In the genomic region with DNA sequence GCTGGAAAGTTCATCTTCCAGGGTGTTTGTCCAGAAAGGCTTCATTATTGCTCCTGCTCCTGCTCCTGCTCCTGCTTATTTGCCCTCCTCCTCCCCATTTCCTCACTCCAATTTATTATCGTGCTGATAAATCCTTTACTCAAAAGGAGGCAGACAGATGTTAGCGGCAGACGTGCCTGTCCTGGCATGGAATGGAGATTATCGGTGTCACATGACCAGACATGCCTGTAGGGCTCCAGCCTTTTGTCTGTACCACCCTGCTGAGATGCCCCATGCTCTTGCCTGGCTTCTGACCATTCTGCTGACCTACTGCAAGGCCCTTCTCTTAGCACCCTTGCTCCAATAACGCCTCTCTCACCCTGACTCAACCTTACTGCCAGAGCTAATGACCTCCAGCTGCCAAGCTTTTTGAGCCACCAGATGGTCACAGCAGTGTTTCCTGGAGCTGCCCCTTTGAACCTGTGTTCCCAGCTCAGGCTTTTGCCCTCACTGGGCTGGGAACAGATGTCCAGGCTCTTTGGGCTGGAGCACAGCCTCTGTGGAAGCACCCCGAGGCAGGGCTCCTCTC, we compare ENCODE assay signal across 29 cellular contexts. TPM values are rescaled to one million over a fixed set of nuclear protein-coding genes. Genes with fewer than 3 reads are reported as not detected.
"Had no signal": no experiment of that assay in that cellular context is flagged by ENCODE, and none has a peak within 500 bp of the region (broad histone marks: within the 10 kb centered on the region; RNA-seq: fewer than 3 reads in every experiment).

No MANE protein-coding gene starts in this region.

- DNase-seq: activated CD4-positive, alpha-beta memory T cell treated with anti-CD3 and anti-CD28 coated beads, Interleukin-2, amount 10 ng/mL, durations not matched to agents 7 days and 5 days; activated CD4-positive, alpha-beta T cell treated with anti-CD3 and anti-CD28 coated beads for 36 hours; activated CD4-positive, alpha-beta T cell treated with anti-CD3 and anti-CD28 coated beads, Interleukin-2, amount 50 U/mL, for 1 hour; activated CD8-positive, alpha-beta memory T cell treated with anti-CD3 and anti-CD28 coated beads, Interleukin-2, amount 50 U/mL, for 4 hours; activated gamma-delta T cell treated with Interleukin-2 at 50 U/mL for 16 hours; activated naive CD4-positive, alpha-beta T cell treated with anti-CD3 and anti-CD28 coated beads, Interleukin-2, amount 50 U/mL, for 16 hours; activated naive CD8-positive, alpha-beta T cell treated with anti-CD3 and anti-CD28 coated beads, Interleukin-2, amount 10 ng/mL, durations not matched to agents 7 days and 5 days; activated T-cell treated with anti-CD3 and anti-CD28 coated beads, Interleukin-2, amount 50 U/mL, for 72 hours; adrenal gland; cerebellar nuclear complex; KG1; NCI-H1048; NCI-H146; NCI-H1930; NCI-H2171; NCI-H226; NCI-H526; NCI-H774; NK-92 treated with Interleukin-12 subunit alpha and Interleukin-12 subunit beta, amount 100 ng/mL, for 24 hours; OCI-M1; Right ventricle myocardium superior; SJCRH30 had no signal

- ATAC-seq: activated CD4-positive, alpha-beta T cell treated with anti-CD3 and anti-CD28 coated beads for 36 hours; activated T-cell treated with anti-CD3 and anti-CD28 coated beads, Interleukin-2, amount 50 U/mL, for 72 hours; Panc1 had no signal

- H3K27ac ChIP-seq: adrenal gland, RWPE1, SJCRH30 had no signal

- H3K9me3 Mint-ChIP-seq: activated T-cell treated with anti-CD3 and anti-CD28 coated beads, Interleukin-2, amount 50 U/mL, for 72 hours had no signal

- H3K27me3 Mint-ChIP-seq: activated CD4-positive, alpha-beta memory T cell treated with anti-CD3 and anti-CD28 coated beads, Interleukin-2, amount 10 ng/mL, durations not matched to agents 7 days and 5 days; activated naive CD8-positive, alpha-beta T cell treated with anti-CD3 and anti-CD28 coated beads, Interleukin-2, amount 10 ng/mL, durations not matched to agents 7 days and 5 days had no signal

- H3K27me3 ChIP-seq: adrenal gland, SJCRH30 had no signal

- H3K27ac Mint-ChIP-seq: activated CD4-positive, alpha-beta memory T cell treated with anti-CD3 and anti-CD28 coated beads, Interleukin-2, amount 10 ng/mL, durations not matched to agents 7 days and 5 days; activated CD4-positive, alpha-beta T cell treated with anti-CD3 and anti-CD28 coated beads for 36 hours; activated naive CD8-positive, alpha-beta T cell treated with anti-CD3 and anti-CD28 coated beads, Interleukin-2, amount 10 ng/mL, durations not matched to agents 7 days and 5 days; activated T-cell treated with anti-CD3 and anti-CD28 coated beads, Interleukin-2, amount 50 U/mL, for 72 hours; activated T-helper 2 cell treated with anti-CD3 and anti-CD28 coated beads, Interferon-gamma antibody, Interleukin-2, Interleukin-4, amounts not matched to agents 10 μg/mL and 5 μg/mL and 100 μg/mL, durations not matched to agents 14 hours and 24 hours and 36 hours; T-helper 1 cell treated with Interleukin-12 subunit alpha and Interleukin-12 subunit beta and Interleukin-4 antibody, amounts not matched to agents 30 μg/mL and 1 μg/mL, for 36 hours had no signal

- H3K36me3 Mint-ChIP-seq: activated naive CD8-positive, alpha-beta T cell treated with anti-CD3 and anti-CD28 coated beads, Interleukin-2, amount 10 ng/mL, durations not matched to agents 7 days and 5 days had no signal

- H3K4me3 Mint-ChIP-seq: activated CD4-positive, alpha-beta memory T cell treated with anti-CD3 and anti-CD28 coated beads, Interleukin-2, amount 10 ng/mL, durations not matched to agents 7 days and 5 days; activated CD4-positive, alpha-beta T cell treated with anti-CD3 and anti-CD28 coated beads for 36 hours; activated naive CD8-positive, alpha-beta T cell treated with anti-CD3 and anti-CD28 coated beads, Interleukin-2, amount 10 ng/mL, durations not matched to agents 7 days and 5 days; activated T-cell treated with anti-CD3 and anti-CD28 coated beads, Interleukin-2, amount 50 U/mL, for 72 hours; T-helper 1 cell treated with Interleukin-12 subunit alpha and Interleukin-12 subunit beta and Interleukin-4 antibody, amounts not matched to agents 30 μg/mL and 1 μg/mL, for 36 hours had no signal

- H3K4me1 Mint-ChIP-seq: activated CD4-positive, alpha-beta memory T cell treated with anti-CD3 and anti-CD28 coated beads, Interleukin-2, amount 10 ng/mL, durations not matched to agents 7 days and 5 days; activated CD4-positive, alpha-beta T cell treated with anti-CD3 and anti-CD28 coated beads for 36 hours; activated naive CD8-positive, alpha-beta T cell treated with anti-CD3 and anti-CD28 coated beads, Interleukin-2, amount 10 ng/mL, durations not matched to agents 7 days and 5 days had no signal

- H3K4me1 ChIP-seq: SJCRH30 had no signal

- H3K4me3 ChIP-seq: adrenal gland, SJCRH30 had no signal

- H3K36me3 ChIP-seq: adrenal gland, SJCRH30 had no signal

RNA-seq across cellular contexts. Expression of a gene that starts 12.8 kb away (rescaled TPM):
- total RNA-seq: activated CD4-positive, alpha-beta memory T cell treated with anti-CD3 and anti-CD28 coated beads, Interleukin-2, amount 10 ng/mL, durations not matched to agents 7 days and 5 days; activated CD4-positive, alpha-beta T cell treated with anti-CD3 and anti-CD28 coated beads for 36 hours; activated naive CD8-positive, alpha-beta T cell treated with anti-CD3 and anti-CD28 coated beads, Interleukin-2, amount 10 ng/mL, durations not matched to agents 7 days and 5 days; activated T-cell treated with anti-CD3 and anti-CD28 coated beads, Interleukin-2, amount 50 U/mL, for 72 hours; activated T-helper 2 cell treated with anti-CD3 and anti-CD28 coated beads, Interferon-gamma antibody, Interleukin-2, Interleukin-4, amounts not matched to agents 10 μg/mL and 5 μg/mL and 100 μg/mL, durations not matched to agents 14 hours and 24 hours and 36 hours; cardiac septum; M059J; NCI-H460; Right ventricle myocardium superior had no signal
